In genomic region chr7:5557920-5558401, GRCh38 we compare ENCODE assay signal across 8 cellular contexts. TPM values are rescaled to one million over a fixed set of nuclear protein-coding genes. Genes with fewer than 3 reads are reported as not detected.
A peak's percentile ranks its signal among the peaks of the same experiment; 100 is the strongest.
DNase-seq lines count a peak whose midpoint lies in the region; ATAC-seq, FAIRE-seq and TF ChIP-seq lines count a peak whose summit lies in the region.

No MANE protein-coding gene starts in this region.

- H3K36me3 Mint-ChIP-seq in osteocyte (ENCODE audit: unreplicated experiment), result no peaks in the 10 kb centered on the region

- peak overlapping the region; percentile 12 for H3K4me3 ChIP-seq in SU-DHL-6 (ENCODE audit: insufficient read depth, low read length, poor library complexity, severe bottlenecking)
- H3K4me3 ChIP-seq in fibroblast of the aortic adventitia (ENCODE audit: low read depth, low read length), result peak overlapping the region; percentile 42

- H3K4me1 Mint-ChIP-seq in osteocyte (ENCODE audit: unreplicated experiment), result peaks cover 36% of the 10 kb centered on the region

- no peaks in the 10 kb centered on the region for H3K27me3 Mint-ChIP-seq in osteocyte (ENCODE audit: unreplicated experiment)

- H3K9ac ChIP-seq in SU-DHL-6 (ENCODE audit: low read length), result peak overlapping the region; percentile 51

- H4K20me1 ChIP-seq in SU-DHL-6 (ENCODE audit: low read depth, low read length), result no peaks in the 10 kb centered on the region

- peak overlapping the region; percentile 60 for H3K4me2 ChIP-seq in SU-DHL-6 (ENCODE audit: low read depth, low read length, poor library complexity, severe bottlenecking)

- H3K9me3 ChIP-seq in SU-DHL-6 (ENCODE audit: insufficient read depth, low read length), result no peaks in the 10 kb centered on the region

- peak; percentile 53 for DNase-seq in EL
- peak; percentile 59 for DNase-seq in fibroblast of the aortic adventitia (ENCODE audit: low read depth)
- no peak for DNase-seq in osteocyte (ENCODE audit: extremely low spot score, unreplicated experiment)
- no peak for DNase-seq in NCI-H748 treated with DMSO at 0.1 percent for 48 hours (lab: John Stamatoyannopoulos, UW)
- DNase-seq in T-helper 9 cell, result no peak
- no peak for DNase-seq in HTR-8/SVneo (ENCODE audit: insufficient read length, low spot score)

- no peaks in the 10 kb centered on the region for H3K27me3 ChIP-seq in SU-DHL-6 (ENCODE audit: low read length)

- no peaks in the 10 kb centered on the region for H3K9me3 Mint-ChIP-seq in osteocyte (ENCODE audit: unreplicated experiment)

- peaks cover 27% of the 10 kb centered on the region for H3F3A ChIP-seq in SU-DHL-6 (ENCODE audit: insufficient read depth)

- H3K27ac ChIP-seq in SU-DHL-6 (ENCODE audit: low read depth, low read length), result peak overlapping the region; percentile 89

- no peaks in the 10 kb centered on the region for H3K36me3 ChIP-seq in SU-DHL-6 (ENCODE audit: low read length)

- peak overlapping the region; percentile 92 for H3K27ac Mint-ChIP-seq in osteocyte (ENCODE audit: unreplicated experiment)

- no peak for FAIRE-seq in HTR-8/SVneo (lab: Jason Lieb, UNC)

- H3K79me2 ChIP-seq in SU-DHL-6 (ENCODE audit: insufficient read depth, low read length), result no peaks in the 10 kb centered on the region

- TF ChIP-seq CTCF in SU-DHL-6 (IDR thresholded peaks at IDR 0.05; ENCODE audit: insufficient read depth, low read length, poor library complexity, severe bottlenecking), result no peak
- TF ChIP-seq CTCF in fibroblast of the aortic adventitia (IDR thresholded peaks at IDR 0.05; ENCODE audit: insufficient read depth, low read length), result no peak
- TF ChIP-seq CTCF in osteocyte (IDR thresholded peaks at IDR 0.05), result no peak

- peak overlapping the region; percentile 50 for H2AFZ ChIP-seq in SU-DHL-6 (ENCODE audit: low read depth, low read length, severe bottlenecking)

- peak; percentile 39 for ATAC-seq in GM21737 (IDR thresholded peaks at IDR 0.05; ENCODE audit: unreplicated experiment)

- no peak overlapping the region for H3K4me3 Mint-ChIP-seq in osteocyte (ENCODE audit: unreplicated experiment)

- no peaks in the 10 kb centered on the region for H3K9me2 ChIP-seq in SU-DHL-6 (replicated peaks; ENCODE audit: insufficient read depth, low read length)

RNA-seq across cellular contexts. Expression of gene ACTB, which starts 27.6 kb away (rescaled TPM):
- 3,820 and 8,760 TPM in 2 replicates for total RNA-seq in fibroblast of the aortic adventitia (ENCODE audit: low replicate concordance)
- total RNA-seq in osteocyte, result 3,263 and 3,275 TPM in 2 replicates

RNA-seq across cellular contexts. Expression of gene FSCN1, which starts 34.7 kb away (rescaled TPM):
- total RNA-seq in fibroblast of the aortic adventitia (ENCODE audit: low replicate concordance) (105 and 213 TPM in 2 replicates), osteocyte (186 and 199 TPM in 2 replicates)

RNA-seq across cellular contexts. Expression of gene FBXL18, which starts 44.4 kb away (rescaled TPM):
- total RNA-seq in fibroblast of the aortic adventitia (ENCODE audit: low replicate concordance) (8.4 and 8.6 TPM in 2 replicates), osteocyte (15.8 and 18.2 TPM in 2 replicates)

Comparison
In these comparisons a context has a peak if more than half of its experiments do, and no peak if none do; other contexts are left out.
1. DNase-seq: peak in EL (single experiment) and fibroblast of the aortic adventitia (single experiment); none in osteocyte (single experiment), NCI-H748 treated with DMSO at 0.1 percent for 48 hours (single experiment), T-helper 9 cell (single experiment) and HTR-8/SVneo (single experiment).